In the genomic region with DNA sequence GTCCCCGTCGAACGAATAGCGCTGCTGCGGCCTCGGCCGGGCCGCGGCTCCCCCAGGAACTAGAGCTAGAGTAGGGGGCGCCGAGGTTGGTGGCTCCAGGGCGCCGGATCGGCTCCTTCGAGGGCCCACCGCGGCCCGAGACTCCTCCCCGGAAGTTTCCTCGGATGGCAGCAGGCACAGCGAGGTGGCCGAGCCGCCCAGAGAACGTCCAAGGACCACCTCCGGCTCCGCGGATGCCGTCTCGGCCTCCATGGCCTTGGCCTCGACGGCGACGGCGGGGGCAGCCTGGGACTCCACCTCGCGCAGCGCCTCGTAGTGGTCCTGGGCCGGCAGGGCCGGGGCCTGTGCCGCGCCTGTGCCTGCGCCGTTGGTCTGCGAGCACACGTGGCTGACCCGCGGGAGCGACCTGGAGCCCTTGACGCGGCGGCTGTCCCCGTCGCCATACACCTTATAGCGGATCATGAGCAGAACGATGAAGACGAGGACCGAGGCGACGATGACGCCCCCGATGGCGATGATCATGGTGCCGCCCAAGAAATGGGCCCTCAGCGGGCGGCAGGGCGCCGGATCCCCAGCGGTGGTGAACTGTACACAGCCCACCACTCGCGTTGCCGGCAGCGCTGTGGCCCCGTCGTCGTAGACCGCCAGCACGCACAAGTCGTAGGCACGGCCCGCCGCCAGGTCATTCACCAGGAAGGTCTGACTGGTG, we compare ENCODE assay signal across 1 cellular context.
TF ChIP-seq lines count a peak whose summit lies in the region.

No MANE protein-coding gene starts in this region.

TF ChIP-seq in neural cell, 6 proteins besides CTCF, POLR2A, EP300 and RAD21 (continued from another document):
- TF ChIP-seq REST (IDR thresholded peaks at IDR 0.05; ENCODE audit: borderline replicate concordance) (no peak), POLR2AphosphoS5 (IDR thresholded peaks at IDR 0.05) (no peak), SMC3 (conservative IDR thresholded peaks at IDR 0.05; ENCODE audit: poor library complexity) (no peak), EZH2 (IDR thresholded peaks at IDR 0.05; ENCODE audit: borderline replicate concordance, insufficient read depth, low read length, poor library complexity, severe bottlenecking) (no peak)
